ENCODE assay signal across 20 cellular contexts in the genomic region with DNA sequence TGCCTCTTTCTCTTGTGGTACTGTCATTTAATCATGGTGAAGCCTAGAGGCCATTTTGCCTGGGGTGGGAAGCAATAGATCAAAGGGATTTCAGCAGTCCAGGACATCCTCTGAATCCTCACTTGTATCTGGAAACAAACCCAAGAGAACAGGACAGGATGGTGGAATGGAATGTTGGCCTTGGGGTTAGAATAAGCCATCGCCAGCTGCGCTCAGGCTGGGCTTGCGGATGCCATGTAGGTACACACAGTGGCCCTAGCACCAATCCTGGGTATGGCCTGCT.
"Had no signal": no experiment of that assay in that cellular context is flagged by ENCODE, and none has a peak within 500 bp of the region (broad histone marks: within the 10 kb centered on the region; RNA-seq: fewer than 3 reads in every experiment).

No MANE protein-coding gene starts in this region.

- H3K27ac ChIP-seq: colonic mucosa, hepatocyte, parathyroid adenoma, prostate gland, right lobe of liver, tibial artery, upper lobe of left lung, vagina had no signal

- H3K9me3 ChIP-seq: colonic mucosa, prostate gland, vagina had no signal

- H3K27me3 ChIP-seq: colonic mucosa, hepatocyte, right lobe of liver, tibial artery, upper lobe of left lung, vagina had no signal

- H3K4me3 ChIP-seq: colonic mucosa, hepatocyte, prostate gland, right lobe of liver, tibial artery, upper lobe of left lung, vagina had no signal

- H3K9ac ChIP-seq: parathyroid adenoma had no signal

- H3K4me2 ChIP-seq: hepatocyte had no signal

- H3K4me3 Mint-ChIP-seq: naive thymus-derived CD4-positive, alpha-beta T cell; neural crest cell; stimulated activated effector memory CD8-positive, alpha-beta T cell treated with anti-CD3 and anti-CD28 coated beads, Interleukin-12 subunit alpha, Interleukin-12 subunit beta, amount 100 ng/mL, for 72 hours; stimulated activated naive CD8-positive, alpha-beta T cell treated with anti-CD3 and anti-CD28 coated beads, Interleukin-15, Interleukin-2, amounts not matched to agents 100 ng/mL and 50 ng/mL, for 24 hours had no signal

- H2AFZ ChIP-seq: hepatocyte, parathyroid adenoma had no signal

- H3K36me3 Mint-ChIP-seq: stimulated activated effector memory CD8-positive, alpha-beta T cell treated with anti-CD3 and anti-CD28 coated beads, Interleukin-12 subunit alpha, Interleukin-12 subunit beta, amount 100 ng/mL, for 72 hours had no signal

- H3K79me2 ChIP-seq: hepatocyte, parathyroid adenoma had no signal

- H3K4me1 Mint-ChIP-seq: naive thymus-derived CD4-positive, alpha-beta T cell; stimulated activated effector memory CD8-positive, alpha-beta T cell treated with anti-CD3 and anti-CD28 coated beads, Interleukin-12 subunit alpha, Interleukin-12 subunit beta, amount 100 ng/mL, for 72 hours had no signal

- H3K4me1 ChIP-seq: colonic mucosa, parathyroid adenoma, prostate gland, right lobe of liver, tibial artery, upper lobe of left lung, vagina had no signal

- ATAC-seq: left colon; left ventricle myocardium superior; naive thymus-derived CD4-positive, alpha-beta T cell; stimulated activated effector memory CD8-positive, alpha-beta T cell treated with anti-CD3 and anti-CD28 coated beads, Interleukin-12 subunit alpha, Interleukin-12 subunit beta, amount 100 ng/mL, for 72 hours had no signal

- DNase-seq: dermis blood vessel endothelial cell; foreskin melanocyte; left colon; left ventricle myocardium superior; mesendoderm; naive thymus-derived CD4-positive, alpha-beta T cell; occipital lobe; right lobe of liver; stimulated activated CD4-positive, alpha-beta T cell treated with anti-CD3 and anti-CD28 coated beads, Interleukin-4, amount 100 ng/mL, for 1 hour; stimulated activated CD8-positive, alpha-beta memory T cell treated with anti-CD3 and anti-CD28 coated beads, Interleukin-4, amount 100 ng/mL, for 48 hours; tibial artery had no signal

- H3K36me3 ChIP-seq: colonic mucosa, prostate gland, right lobe of liver, tibial artery, upper lobe of left lung, vagina had no signal

- H3K27ac Mint-ChIP-seq: naive thymus-derived CD4-positive, alpha-beta T cell; stimulated activated effector memory CD8-positive, alpha-beta T cell treated with anti-CD3 and anti-CD28 coated beads, Interleukin-12 subunit alpha, Interleukin-12 subunit beta, amount 100 ng/mL, for 72 hours; stimulated activated naive CD8-positive, alpha-beta T cell treated with anti-CD3 and anti-CD28 coated beads, Interleukin-15, Interleukin-2, amounts not matched to agents 100 ng/mL and 50 ng/mL, for 24 hours had no signal
